1 cellular context compared by ENCODE assay signal in the genomic region with DNA sequence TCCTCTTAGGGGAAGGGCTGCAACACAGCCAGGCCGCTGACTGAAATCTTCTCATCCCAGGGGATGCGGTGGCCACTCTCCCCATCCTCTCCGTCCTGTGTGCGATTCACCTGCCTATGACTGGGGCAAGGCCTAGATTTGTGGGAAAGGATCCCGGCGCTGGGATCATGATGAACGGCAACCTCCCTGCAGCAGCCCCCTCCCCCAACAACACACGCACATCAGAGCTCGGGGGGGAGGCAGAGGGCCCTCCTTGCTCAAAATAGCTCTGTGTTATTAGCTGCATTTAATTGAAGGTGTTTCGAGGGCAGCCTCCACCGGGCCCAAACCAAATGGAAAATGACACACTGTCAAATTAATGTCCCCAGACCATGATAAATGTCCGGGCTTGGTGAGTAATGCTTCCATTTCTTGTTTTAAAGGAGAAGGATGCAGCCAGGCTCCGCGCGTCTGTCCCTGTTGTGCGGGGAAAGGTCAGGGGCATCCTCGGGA.
TF ChIP-seq lines count a peak whose summit lies in the region.

No MANE protein-coding gene starts in this region.

TF ChIP-seq in GM23338, 12 proteins besides CTCF, POLR2A, EP300 and RAD21 (continued from another document):
- TF ChIP-seq, protein P1, sequence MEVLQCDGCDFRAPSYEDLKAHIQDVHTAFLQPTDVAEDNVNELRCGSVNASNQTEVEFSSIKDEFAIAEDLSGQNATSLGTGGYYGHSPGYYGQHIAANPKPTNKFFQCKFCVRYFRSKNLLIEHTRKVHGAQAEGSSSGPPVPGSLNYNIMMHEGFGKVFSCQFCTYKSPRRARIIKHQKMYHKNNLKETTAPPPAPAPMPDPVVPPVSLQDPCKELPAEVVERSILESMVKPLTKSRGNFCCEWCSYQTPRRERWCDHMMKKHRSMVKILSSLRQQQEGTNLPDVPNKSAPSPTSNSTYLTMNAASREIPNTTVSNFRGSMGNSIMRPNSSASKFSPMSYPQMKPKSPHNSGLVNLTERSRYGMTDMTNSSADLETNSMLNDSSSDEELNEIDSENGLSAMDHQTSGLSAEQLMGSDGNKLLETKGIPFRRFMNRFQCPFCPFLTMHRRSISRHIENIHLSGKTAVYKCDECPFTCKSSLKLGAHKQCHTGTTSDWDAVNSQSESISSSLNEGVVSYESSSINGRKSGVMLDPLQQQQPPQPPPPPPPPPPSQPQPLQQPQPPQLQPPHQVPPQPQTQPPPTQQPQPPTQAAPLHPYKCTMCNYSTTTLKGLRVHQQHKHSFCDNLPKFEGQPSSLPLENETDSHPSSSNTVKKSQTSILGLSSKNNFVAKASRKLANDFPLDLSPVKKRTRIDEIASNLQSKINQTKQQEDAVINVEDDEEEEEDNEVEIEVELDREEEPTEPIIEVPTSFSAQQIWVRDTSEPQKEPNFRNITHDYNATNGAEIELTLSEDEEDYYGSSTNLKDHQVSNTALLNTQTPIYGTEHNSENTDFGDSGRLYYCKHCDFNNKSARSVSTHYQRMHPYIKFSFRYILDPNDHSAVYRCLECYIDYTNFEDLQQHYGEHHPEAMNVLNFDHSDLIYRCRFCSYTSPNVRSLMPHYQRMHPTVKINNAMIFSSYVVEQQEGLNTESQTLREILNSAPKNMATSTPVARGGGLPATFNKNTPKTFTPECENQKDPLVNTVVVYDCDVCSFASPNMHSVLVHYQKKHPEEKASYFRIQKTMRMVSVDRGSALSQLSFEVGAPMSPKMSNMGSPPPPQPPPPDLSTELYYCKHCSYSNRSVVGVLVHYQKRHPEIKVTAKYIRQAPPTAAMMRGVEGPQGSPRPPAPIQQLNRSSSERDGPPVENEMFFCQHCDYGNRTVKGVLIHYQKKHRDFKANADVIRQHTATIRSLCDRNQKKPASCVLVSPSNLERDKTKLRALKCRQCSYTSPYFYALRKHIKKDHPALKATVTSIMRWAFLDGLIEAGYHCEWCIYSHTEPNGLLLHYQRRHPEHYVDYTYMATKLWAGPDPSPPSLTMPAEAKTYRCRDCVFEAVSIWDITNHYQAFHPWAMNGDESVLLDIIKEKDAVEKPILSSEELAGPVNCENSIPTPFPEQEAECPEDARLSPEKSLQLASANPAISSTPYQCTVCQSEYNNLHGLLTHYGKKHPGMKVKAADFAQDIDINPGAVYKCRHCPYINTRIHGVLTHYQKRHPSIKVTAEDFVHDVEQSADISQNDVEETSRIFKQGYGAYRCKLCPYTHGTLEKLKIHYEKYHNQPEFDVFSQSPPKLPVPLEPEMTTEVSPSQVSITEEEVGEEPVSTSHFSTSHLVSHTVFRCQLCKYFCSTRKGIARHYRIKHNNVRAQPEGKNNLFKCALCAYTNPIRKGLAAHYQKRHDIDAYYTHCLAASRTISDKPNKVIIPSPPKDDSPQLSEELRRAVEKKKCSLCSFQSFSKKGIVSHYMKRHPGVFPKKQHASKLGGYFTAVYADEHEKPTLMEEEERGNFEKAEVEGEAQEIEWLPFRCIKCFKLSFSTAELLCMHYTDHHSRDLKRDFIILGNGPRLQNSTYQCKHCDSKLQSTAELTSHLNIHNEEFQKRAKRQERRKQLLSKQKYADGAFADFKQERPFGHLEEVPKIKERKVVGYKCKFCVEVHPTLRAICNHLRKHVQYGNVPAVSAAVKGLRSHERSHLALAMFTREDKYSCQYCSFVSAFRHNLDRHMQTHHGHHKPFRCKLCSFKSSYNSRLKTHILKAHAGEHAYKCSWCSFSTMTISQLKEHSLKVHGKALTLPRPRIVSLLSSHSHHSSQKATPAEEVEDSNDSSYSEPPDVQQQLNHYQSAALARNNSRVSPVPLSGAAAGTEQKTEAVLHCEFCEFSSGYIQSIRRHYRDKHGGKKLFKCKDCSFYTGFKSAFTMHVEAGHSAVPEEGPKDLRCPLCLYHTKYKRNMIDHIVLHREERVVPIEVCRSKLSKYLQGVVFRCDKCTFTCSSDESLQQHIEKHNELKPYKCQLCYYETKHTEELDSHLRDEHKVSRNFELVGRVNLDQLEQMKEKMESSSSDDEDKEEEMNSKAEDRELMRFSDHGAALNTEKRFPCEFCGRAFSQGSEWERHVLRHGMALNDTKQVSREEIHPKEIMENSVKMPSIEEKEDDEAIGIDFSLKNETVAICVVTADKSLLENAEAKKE (CRISPR knock-in tag; IDR thresholded peaks at IDR 0.05), result no peak
- TF ChIP-seq, protein P2, sequence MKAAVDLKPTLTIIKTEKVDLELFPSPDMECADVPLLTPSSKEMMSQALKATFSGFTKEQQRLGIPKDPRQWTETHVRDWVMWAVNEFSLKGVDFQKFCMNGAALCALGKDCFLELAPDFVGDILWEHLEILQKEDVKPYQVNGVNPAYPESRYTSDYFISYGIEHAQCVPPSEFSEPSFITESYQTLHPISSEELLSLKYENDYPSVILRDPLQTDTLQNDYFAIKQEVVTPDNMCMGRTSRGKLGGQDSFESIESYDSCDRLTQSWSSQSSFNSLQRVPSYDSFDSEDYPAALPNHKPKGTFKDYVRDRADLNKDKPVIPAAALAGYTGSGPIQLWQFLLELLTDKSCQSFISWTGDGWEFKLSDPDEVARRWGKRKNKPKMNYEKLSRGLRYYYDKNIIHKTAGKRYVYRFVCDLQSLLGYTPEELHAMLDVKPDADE (IDR thresholded peaks at IDR 0.05), result no peak
- TF ChIP-seq ZNF331 (CRISPR knock-in tag; IDR thresholded peaks at IDR 0.05; ENCODE audit: low read depth) (no peak), NANOG (IDR thresholded peaks at IDR 0.05; ENCODE audit: borderline replicate concordance) (no peak), EZH2 (IDR thresholded peaks at IDR 0.05; ENCODE audit: low read depth, unreplicated experiment) (no peak), STAT1 (IDR thresholded peaks at IDR 0.05; ENCODE audit: unreplicated experiment) (no peak), POLR2AphosphoS5 (IDR thresholded peaks at IDR 0.05; ENCODE audit: low read depth) (no peak), CREB1 (CRISPR knock-in tag; IDR thresholded peaks at IDR 0.05; ENCODE audit: low read depth) (no peak), ZNF114 (CRISPR knock-in tag; IDR thresholded peaks at IDR 0.05) (no peak), JUNB (IDR thresholded peaks at IDR 0.05; ENCODE audit: unreplicated experiment) (no peak)
- TF ChIP-seq, protein P3, sequence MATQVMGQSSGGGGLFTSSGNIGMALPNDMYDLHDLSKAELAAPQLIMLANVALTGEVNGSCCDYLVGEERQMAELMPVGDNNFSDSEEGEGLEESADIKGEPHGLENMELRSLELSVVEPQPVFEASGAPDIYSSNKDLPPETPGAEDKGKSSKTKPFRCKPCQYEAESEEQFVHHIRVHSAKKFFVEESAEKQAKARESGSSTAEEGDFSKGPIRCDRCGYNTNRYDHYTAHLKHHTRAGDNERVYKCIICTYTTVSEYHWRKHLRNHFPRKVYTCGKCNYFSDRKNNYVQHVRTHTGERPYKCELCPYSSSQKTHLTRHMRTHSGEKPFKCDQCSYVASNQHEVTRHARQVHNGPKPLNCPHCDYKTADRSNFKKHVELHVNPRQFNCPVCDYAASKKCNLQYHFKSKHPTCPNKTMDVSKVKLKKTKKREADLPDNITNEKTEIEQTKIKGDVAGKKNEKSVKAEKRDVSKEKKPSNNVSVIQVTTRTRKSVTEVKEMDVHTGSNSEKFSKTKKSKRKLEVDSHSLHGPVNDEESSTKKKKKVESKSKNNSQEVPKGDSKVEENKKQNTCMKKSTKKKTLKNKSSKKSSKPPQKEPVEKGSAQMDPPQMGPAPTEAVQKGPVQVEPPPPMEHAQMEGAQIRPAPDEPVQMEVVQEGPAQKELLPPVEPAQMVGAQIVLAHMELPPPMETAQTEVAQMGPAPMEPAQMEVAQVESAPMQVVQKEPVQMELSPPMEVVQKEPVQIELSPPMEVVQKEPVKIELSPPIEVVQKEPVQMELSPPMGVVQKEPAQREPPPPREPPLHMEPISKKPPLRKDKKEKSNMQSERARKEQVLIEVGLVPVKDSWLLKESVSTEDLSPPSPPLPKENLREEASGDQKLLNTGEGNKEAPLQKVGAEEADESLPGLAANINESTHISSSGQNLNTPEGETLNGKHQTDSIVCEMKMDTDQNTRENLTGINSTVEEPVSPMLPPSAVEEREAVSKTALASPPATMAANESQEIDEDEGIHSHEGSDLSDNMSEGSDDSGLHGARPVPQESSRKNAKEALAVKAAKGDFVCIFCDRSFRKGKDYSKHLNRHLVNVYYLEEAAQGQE (IDR thresholded peaks at IDR 0.05; ENCODE audit: unreplicated experiment), result no peak
